Comparison of ENCODE assay signal across 9 cellular contexts in genomic region chr2:70785137-70785911, GRCh38. TPM values are rescaled to one million over a fixed set of nuclear protein-coding genes. Genes with fewer than 3 reads are reported as not detected.
DNase-seq lines count a peak whose midpoint lies in the region; ATAC-seq, FAIRE-seq and TF ChIP-seq lines count a peak whose summit lies in the region.
"Had no signal": no experiment of that assay in that cellular context is flagged by ENCODE, and none has a peak within 500 bp of the region (broad histone marks: within the 10 kb centered on the region; RNA-seq: fewer than 3 reads in every experiment).

No MANE protein-coding gene starts in this region.

- no peak overlapping the region for H3K9ac ChIP-seq in MM.1S (ENCODE audit: low read length)

- H3K9me3 ChIP-seq in MM.1S (replicated peaks; ENCODE audit: insufficient read depth, low read length) = no peaks in the 10 kb centered on the region
- H3K9me3 ChIP-seq in psoas muscle = no peaks in the 10 kb centered on the region

- H3K27ac ChIP-seq in MM.1S (ENCODE audit: low read length) = no peak overlapping the region
- no peak overlapping the region for H3K27ac ChIP-seq in psoas muscle

- H3K27me3 ChIP-seq in MM.1S (replicated peaks; ENCODE audit: insufficient read depth, low read length) (no peaks in the 10 kb centered on the region), psoas muscle (ENCODE audit: insufficient read depth in 3 of 3, low read length in 2 of 3) (peaks cover 0 to 47% (median 3%) of the 10 kb centered on the region in 3 donors)

- ATAC-seq in psoas muscle (peak in 1 of 4 donors; percentile 44), HG03439 (IDR thresholded peaks at IDR 0.05; ENCODE audit: unreplicated experiment) (no peak)

- H3K4me2 ChIP-seq in MM.1S (ENCODE audit: low read depth, low read length) = no peak overlapping the region

- H3K4me1 ChIP-seq in MM.1S (ENCODE audit: low read length) (no peaks in the 10 kb centered on the region), psoas muscle (peaks cover 3% of the 10 kb centered on the region)

- DNase-seq in NCI-H524 (lab: John Stamatoyannopoulos, UW) (peak; percentile 29 to 77), NCI-H524 treated with DMSO at 0.1 percent for 48 hours (lab: John Stamatoyannopoulos, UW) (no peak), MM.1S (peak; percentile 59), epithelial cell of esophagus (ENCODE audit: low read depth) (peak; percentile 59), psoas muscle (no peak), GOT3 (lab: John Stamatoyannopoulos, UW) (no peak)

- intact Hi-C loops in psoas muscle (cut with DNase I) = no loop called here

- no peak overlapping the region for H3K4me3 ChIP-seq in MM.1S (ENCODE audit: low read length)
- H3K4me3 ChIP-seq in epithelial cell of esophagus (ENCODE audit: low read length) = no peak overlapping the region
- no peak overlapping the region for H3K4me3 ChIP-seq in psoas muscle

- H2AFZ ChIP-seq in MM.1S (ENCODE audit: low read length) = no peak overlapping the region

- H4K20me1 ChIP-seq in MM.1S (ENCODE audit: insufficient read depth, low read length) = no peaks in the 10 kb centered on the region

- FAIRE-seq in TTC549 (lab: Jason Lieb, UNC) = peak; percentile 85

- TF ChIP-seq CTCF in MM.1S (IDR thresholded peaks at IDR 0.05; ENCODE audit: low read length) (peak; percentile 67), epithelial cell of esophagus (IDR thresholded peaks at IDR 0.05; ENCODE audit: insufficient read depth, low read depth, low read length, missing control alignments) (peak; percentile 54), psoas muscle (IDR thresholded peaks at IDR 0.05) (peak; percentile 22)

- no peaks in the 10 kb centered on the region for H3F3A ChIP-seq in MM.1S (ENCODE audit: insufficient read depth, low read length)

- 25 to 29% (median 25%) methylated on average over 7 of the region's 7 CpGs for WGBS in psoas muscle, 3 donors

- no peaks in the 10 kb centered on the region for H3K9me2 ChIP-seq in MM.1S (replicated peaks; ENCODE audit: insufficient read depth, low read length)

- no peaks in the 10 kb centered on the region for H3K79me2 ChIP-seq in MM.1S (ENCODE audit: low read length)

- H3K36me3 ChIP-seq in MM.1S (replicated peaks; ENCODE audit: insufficient read depth, low read length) (no peaks in the 10 kb centered on the region), psoas muscle (ENCODE audit: insufficient read depth in 1 of 2, low read depth in 1 of 2) (no peaks in the 10 kb centered on the region)

RNA-seq across cellular contexts. Expression of gene FIGLA, which starts 5.1 kb away (rescaled TPM):
- total RNA-seq in psoas muscle = not detected
- polyA plus RNA-seq in psoas muscle = under 1 TPM in 2 of 3 donors, not detected in 1; 0.12 to 0.21 TPM
- total RNA-seq: CD8-positive, alpha-beta memory T cell had no signal
- polyA plus RNA-seq: CD8-positive, alpha-beta memory T cell had no signal

RNA-seq across cellular contexts. Expression of gene ADD2, which starts 17.3 kb away (rescaled TPM):
- 1 to 10 TPM in 2 of 4 donors, under 1 TPM in 2; 0.85 to 2.6 (median 1.4) TPM for total RNA-seq in psoas muscle
- under 1 TPM; 0.09 to 0.79 (median 0.22) TPM for polyA plus RNA-seq in psoas muscle

RNA-seq across cellular contexts. Expression of gene CLEC4F, which starts 35.1 kb away (rescaled TPM):
- under 1 TPM in 3 of 4 donors, not detected in 1; 0.36 to 0.64 (median 0.44) TPM for total RNA-seq in psoas muscle
- polyA plus RNA-seq in psoas muscle = under 1 TPM; 0.04 to 0.42 (median 0.21) TPM
- total RNA-seq: CD8-positive, alpha-beta memory T cell had no signal
- polyA plus RNA-seq: CD8-positive, alpha-beta memory T cell had no signal

RNA-seq across cellular contexts. Expression of gene CD207, which starts 50.3 kb away (rescaled TPM):
- total RNA-seq in psoas muscle = under 1 TPM in 3 of 4 donors, not detected in 1; 0.20 to 0.59 (median 0.49) TPM
- polyA plus RNA-seq in psoas muscle = under 1 TPM; 0.04 to 0.13 (median 0.13) TPM
- total RNA-seq: CD8-positive, alpha-beta memory T cell had no signal
- polyA plus RNA-seq: CD8-positive, alpha-beta memory T cell had no signal

Comparison
In these comparisons a context has a peak if more than half of its experiments do, and no peak if none do; other contexts are left out.
1. DNase-seq: peak in NCI-H524 (2 of 2), MM.1S (single experiment) and epithelial cell of esophagus (single experiment); none in NCI-H524 treated with DMSO at 0.1 percent for 48 hours (single experiment), psoas muscle (0 of 2) and GOT3 (single experiment).
2. Peak in every context shown above with its lines, with median percentiles within 50 percentile points of each other: CTCF ChIP-seq.